Comparison of ENCODE assay signal across 9 cellular contexts in the genomic region with DNA sequence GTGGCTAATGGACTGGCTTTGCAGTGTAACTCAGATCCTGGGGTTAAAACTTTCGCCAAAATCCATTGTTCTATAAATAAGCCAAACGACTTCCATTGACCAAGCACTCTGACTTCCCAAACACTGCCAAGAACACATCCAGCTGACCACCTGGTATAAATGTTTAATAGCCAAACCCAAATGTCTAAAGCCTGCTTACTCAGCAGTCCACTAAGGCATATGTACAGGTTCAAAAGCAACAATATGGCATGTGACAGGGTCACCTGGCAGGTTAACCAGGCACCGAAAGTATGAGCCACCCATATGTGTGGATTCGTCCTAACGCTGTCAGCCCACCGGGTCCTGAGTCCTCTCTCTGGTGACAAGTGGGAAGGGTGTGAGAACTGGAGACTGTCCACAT. TPM values are rescaled to one million over a fixed set of nuclear protein-coding genes. Genes with fewer than 3 reads are reported as not detected.
DNase-seq lines count a peak whose midpoint lies in the region; ATAC-seq and TF ChIP-seq lines count a peak whose summit lies in the region.
"Had no signal": no experiment of that assay in that cellular context is flagged by ENCODE, and none has a peak within 500 bp of the region (broad histone marks: within the 10 kb centered on the region; RNA-seq: fewer than 3 reads in every experiment).

No MANE protein-coding gene starts in this region.

- ATAC-seq in DND-41 (ENCODE audit: insufficient read depth, low read depth) (no peak), psoas muscle (no peak)

- 83% methylated on average over 6 of the region's 6 CpGs for WGBS in esophagus muscularis mucosa
- 30 to 55% (median 33%) methylated on average over 6 of the region's 6 CpGs for WGBS in psoas muscle, 3 donors

- TF ChIP-seq CTCF in DND-41 (IDR thresholded peaks at IDR 0.05; ENCODE audit: borderline replicate concordance, extremely low read depth, low read length, poor library complexity, severe bottlenecking) = no peak
- no peak for TF ChIP-seq CTCF in VCaP (conservative IDR thresholded peaks at IDR 0.05)
- TF ChIP-seq CTCF in esophagus muscularis mucosa (IDR thresholded peaks at IDR 0.05) = no peak
- TF ChIP-seq CTCF in psoas muscle (IDR thresholded peaks at IDR 0.05) = no peak
- no peak for TF ChIP-seq CTCF in GM20000 (IDR thresholded peaks at IDR 0.05; ENCODE audit: extremely low read depth, missing control alignments)

- H3K4me1 ChIP-seq in DND-41 (ENCODE audit: insufficient read depth, low read length) (peaks cover 53% of the 10 kb centered on the region), esophagus muscularis mucosa (peaks cover 72 to 82% (median 78%) of the 10 kb centered on the region in 4 donors), psoas muscle (peaks cover 66% of the 10 kb centered on the region)

- H3K27ac ChIP-seq in DND-41 (ENCODE audit: low read length) (peak overlapping the region; percentile 55), VCaP (peak overlapping the region; percentile 95), esophagus muscularis mucosa (replicated peaks in 1 of 4) (peak overlapping the region; percentile 99 to 100 (median 100)), psoas muscle (peak overlapping the region; percentile 95)

- intact Hi-C loops in esophagus muscularis mucosa (cut with DNase I) = no loop called here
- intact Hi-C loops in psoas muscle (cut with DNase I) = loop anchor here in 1 of 2 donors (5.0 kb wide), 1 partner anchor 34 kb away; no protein-coding TSS in a partner anchor

- TF ChIP-seq POLR2A in esophagus muscularis mucosa (IDR thresholded peaks at IDR 0.05; ENCODE audit: low read depth) = no peak

- TF ChIP-seq EP300 in esophagus muscularis mucosa (IDR thresholded peaks at IDR 0.05) = no peak

- H3K9me3 ChIP-seq in DND-41 (ENCODE audit: insufficient read depth, low read length, severe bottlenecking) = no peaks in the 10 kb centered on the region
- no peaks in the 10 kb centered on the region for H3K9me3 ChIP-seq in esophagus muscularis mucosa
- no peaks in the 10 kb centered on the region for H3K9me3 ChIP-seq in psoas muscle

- H3K4me3 ChIP-seq in DND-41 (ENCODE audit: low read depth in 1 of 2, low read length in 2 of 2) (peak overlapping the region in 1 of 2 experiments; percentile 75; a peak in 2 of 4 replicates), esophagus muscularis mucosa (peak overlapping the region in 2 of 4 donors; percentile 99 to 100), psoas muscle (peak overlapping the region; percentile 83)

- H3K36me3 ChIP-seq in DND-41 (ENCODE audit: insufficient read depth, low read length) (peaks cover 61% of the 10 kb centered on the region), esophagus muscularis mucosa (peaks cover 8 to 41% (median 22%) of the 10 kb centered on the region in 4 donors), psoas muscle (ENCODE audit: insufficient read depth in 1 of 2, low read depth in 1 of 2) (peaks cover 3 to 31% of the 10 kb centered on the region in 2 donors)

- no peak for DNase-seq in DND-41
- no peak for DNase-seq in esophagus muscularis mucosa (ENCODE audit: extremely low spot score)
- DNase-seq in psoas muscle = no peak
- no peak for DNase-seq in NCI-H2196 treated with DMSO at 0.1 percent for 48 hours (lab: John Stamatoyannopoulos, UW; ENCODE audit: unreplicated experiment)
- DNase-seq in GM20000 (ENCODE audit: low spot score) = no peak
- no peak for DNase-seq in NCI-H1694 treated with DMSO at 0.1 percent for 48 hours (lab: John Stamatoyannopoulos, UW)
- DNase-seq in cerebellum (ENCODE audit: low spot score) = no peak
- DNase-seq: NCI-H446 treated with DMSO at 0.1 percent for 48 hours had no signal

- peak overlapping the region; percentile 86 for H3K9ac ChIP-seq in DND-41 (ENCODE audit: low read depth, low read length)

- H4K20me1 ChIP-seq in DND-41 (ENCODE audit: insufficient read depth, low read length) = peaks cover 61% of the 10 kb centered on the region

- H3K79me2 ChIP-seq in DND-41 (ENCODE audit: insufficient read depth, low read length) = peaks cover 71% of the 10 kb centered on the region

- H3K27me3 ChIP-seq in DND-41 (ENCODE audit: insufficient read depth, low read length, poor library complexity) (no peaks in the 10 kb centered on the region), esophagus muscularis mucosa (no peaks in the 10 kb centered on the region), psoas muscle (ENCODE audit: insufficient read depth in 3 of 3, low read length in 2 of 3) (no peaks in the 10 kb centered on the region)

- H2AFZ ChIP-seq in DND-41 (ENCODE audit: low read depth, low read length) = no peak overlapping the region

- peak overlapping the region; percentile 98 for H3K4me2 ChIP-seq in DND-41 (ENCODE audit: insufficient read depth, low read length)

RNA-seq across cellular contexts. Expression of a gene that starts 2.1 kb away (rescaled TPM):
- total RNA-seq in esophagus muscularis mucosa (10 to 100 TPM; 47.2 to 65.5 (median 61.0) TPM), psoas muscle (100 to 1,000 TPM in 3 of 4 donors, 10 to 100 TPM in 1; 73.5 to 139 (median 116) TPM), cerebellum (45.1 TPM)
- polyA plus RNA-seq in psoas muscle = 100 to 1,000 TPM in 1 of 3 donors, 10 to 100 TPM in 2; 74.3 to 124 (median 92.7) TPM

RNA-seq across cellular contexts. Expression of a gene that starts 42.6 kb away (rescaled TPM):
- 10 to 100 TPM; 17.0 to 28.8 (median 23.4) TPM for total RNA-seq in esophagus muscularis mucosa
- total RNA-seq in psoas muscle = 100 to 1,000 TPM in 2 of 4 donors, 10 to 100 TPM in 2; 18.6 to 182 (median 70.1) TPM
- polyA plus RNA-seq in psoas muscle = 100 to 1,000 TPM; 102 to 263 (median 128) TPM
- total RNA-seq in cerebellum = 3.7 TPM

RNA-seq across cellular contexts. Expression of a gene that starts 46.0 kb away (rescaled TPM):
- total RNA-seq in esophagus muscularis mucosa (1 to 10 TPM in 2 of 4 donors, under 1 TPM in 1, not detected in 1; 0.91 to 5.7 (median 2.0) TPM), psoas muscle (under 1 TPM in 3 of 4 donors, not detected in 1; 0.18 to 0.81 (median 0.71) TPM), cerebellum (not detected)
- polyA plus RNA-seq in psoas muscle = under 1 TPM; 0.13 to 0.19 (median 0.16) TPM

RNA-seq across cellular contexts. Expression of a gene that starts 58.8 kb away (rescaled TPM):
- total RNA-seq in esophagus muscularis mucosa = 10 to 100 TPM in 3 of 4 donors, 1 to 10 TPM in 1; 8.4 to 21.6 (median 16.4) TPM
- total RNA-seq in psoas muscle = 10 to 100 TPM; 10.2 to 15.3 (median 12.4) TPM
- polyA plus RNA-seq in psoas muscle = 10 to 100 TPM in 1 of 3 donors, 1 to 10 TPM in 2; 7.2 to 11.1 (median 8.6) TPM
- 39.6 TPM for total RNA-seq in cerebellum
